2 cellular contexts compared by ENCODE assay signal in the genomic region with DNA sequence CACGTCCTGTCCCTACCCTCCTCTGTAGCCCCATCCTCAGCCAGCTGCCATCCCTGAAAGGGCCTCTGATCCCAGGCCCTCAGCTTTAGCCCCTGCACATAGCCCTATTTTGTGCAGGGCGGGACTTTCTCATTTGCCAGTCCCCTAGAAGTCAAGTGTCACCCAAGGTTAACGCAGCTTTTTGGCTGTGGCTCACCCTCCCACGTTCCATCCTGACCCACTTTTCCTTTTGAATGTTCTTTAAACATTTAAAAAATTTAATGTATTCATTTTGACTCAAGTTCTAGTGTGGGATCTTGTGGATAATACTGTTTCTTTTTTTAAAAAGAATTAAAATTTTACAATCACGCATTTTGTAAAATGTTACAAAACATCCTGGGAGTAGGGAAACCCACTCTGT.
TF ChIP-seq lines count a peak whose summit lies in the region.

No MANE protein-coding gene starts in this region.

TF ChIP-seq in A549, 52 proteins besides CTCF, POLR2A, EP300 and RAD21 (continued from another document):
- TF ChIP-seq, protein P1, sequence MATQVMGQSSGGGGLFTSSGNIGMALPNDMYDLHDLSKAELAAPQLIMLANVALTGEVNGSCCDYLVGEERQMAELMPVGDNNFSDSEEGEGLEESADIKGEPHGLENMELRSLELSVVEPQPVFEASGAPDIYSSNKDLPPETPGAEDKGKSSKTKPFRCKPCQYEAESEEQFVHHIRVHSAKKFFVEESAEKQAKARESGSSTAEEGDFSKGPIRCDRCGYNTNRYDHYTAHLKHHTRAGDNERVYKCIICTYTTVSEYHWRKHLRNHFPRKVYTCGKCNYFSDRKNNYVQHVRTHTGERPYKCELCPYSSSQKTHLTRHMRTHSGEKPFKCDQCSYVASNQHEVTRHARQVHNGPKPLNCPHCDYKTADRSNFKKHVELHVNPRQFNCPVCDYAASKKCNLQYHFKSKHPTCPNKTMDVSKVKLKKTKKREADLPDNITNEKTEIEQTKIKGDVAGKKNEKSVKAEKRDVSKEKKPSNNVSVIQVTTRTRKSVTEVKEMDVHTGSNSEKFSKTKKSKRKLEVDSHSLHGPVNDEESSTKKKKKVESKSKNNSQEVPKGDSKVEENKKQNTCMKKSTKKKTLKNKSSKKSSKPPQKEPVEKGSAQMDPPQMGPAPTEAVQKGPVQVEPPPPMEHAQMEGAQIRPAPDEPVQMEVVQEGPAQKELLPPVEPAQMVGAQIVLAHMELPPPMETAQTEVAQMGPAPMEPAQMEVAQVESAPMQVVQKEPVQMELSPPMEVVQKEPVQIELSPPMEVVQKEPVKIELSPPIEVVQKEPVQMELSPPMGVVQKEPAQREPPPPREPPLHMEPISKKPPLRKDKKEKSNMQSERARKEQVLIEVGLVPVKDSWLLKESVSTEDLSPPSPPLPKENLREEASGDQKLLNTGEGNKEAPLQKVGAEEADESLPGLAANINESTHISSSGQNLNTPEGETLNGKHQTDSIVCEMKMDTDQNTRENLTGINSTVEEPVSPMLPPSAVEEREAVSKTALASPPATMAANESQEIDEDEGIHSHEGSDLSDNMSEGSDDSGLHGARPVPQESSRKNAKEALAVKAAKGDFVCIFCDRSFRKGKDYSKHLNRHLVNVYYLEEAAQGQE (IDR thresholded peaks at IDR 0.05): no peak
- TF ChIP-seq TFCP2L1 (CRISPR knock-in tag; IDR thresholded peaks at IDR 0.05) (no peak), EHMT2 (IDR thresholded peaks at IDR 0.05; ENCODE audit: low read depth) (no peak), FOSL2 (IDR thresholded peaks at IDR 0.05) (no peak), FOSL2 (CRISPR knock-in tag; IDR thresholded peaks at IDR 0.05) (no peak)

TF ChIP-seq in GM23338, 12 proteins besides CTCF, POLR2A, EP300 and RAD21 (continued from another document):
- TF ChIP-seq, protein P1 (IDR thresholded peaks at IDR 0.05; ENCODE audit: unreplicated experiment): no peak
- no peak for TF ChIP-seq ZNF114 (CRISPR knock-in tag; IDR thresholded peaks at IDR 0.05)
- TF ChIP-seq, protein P2, sequence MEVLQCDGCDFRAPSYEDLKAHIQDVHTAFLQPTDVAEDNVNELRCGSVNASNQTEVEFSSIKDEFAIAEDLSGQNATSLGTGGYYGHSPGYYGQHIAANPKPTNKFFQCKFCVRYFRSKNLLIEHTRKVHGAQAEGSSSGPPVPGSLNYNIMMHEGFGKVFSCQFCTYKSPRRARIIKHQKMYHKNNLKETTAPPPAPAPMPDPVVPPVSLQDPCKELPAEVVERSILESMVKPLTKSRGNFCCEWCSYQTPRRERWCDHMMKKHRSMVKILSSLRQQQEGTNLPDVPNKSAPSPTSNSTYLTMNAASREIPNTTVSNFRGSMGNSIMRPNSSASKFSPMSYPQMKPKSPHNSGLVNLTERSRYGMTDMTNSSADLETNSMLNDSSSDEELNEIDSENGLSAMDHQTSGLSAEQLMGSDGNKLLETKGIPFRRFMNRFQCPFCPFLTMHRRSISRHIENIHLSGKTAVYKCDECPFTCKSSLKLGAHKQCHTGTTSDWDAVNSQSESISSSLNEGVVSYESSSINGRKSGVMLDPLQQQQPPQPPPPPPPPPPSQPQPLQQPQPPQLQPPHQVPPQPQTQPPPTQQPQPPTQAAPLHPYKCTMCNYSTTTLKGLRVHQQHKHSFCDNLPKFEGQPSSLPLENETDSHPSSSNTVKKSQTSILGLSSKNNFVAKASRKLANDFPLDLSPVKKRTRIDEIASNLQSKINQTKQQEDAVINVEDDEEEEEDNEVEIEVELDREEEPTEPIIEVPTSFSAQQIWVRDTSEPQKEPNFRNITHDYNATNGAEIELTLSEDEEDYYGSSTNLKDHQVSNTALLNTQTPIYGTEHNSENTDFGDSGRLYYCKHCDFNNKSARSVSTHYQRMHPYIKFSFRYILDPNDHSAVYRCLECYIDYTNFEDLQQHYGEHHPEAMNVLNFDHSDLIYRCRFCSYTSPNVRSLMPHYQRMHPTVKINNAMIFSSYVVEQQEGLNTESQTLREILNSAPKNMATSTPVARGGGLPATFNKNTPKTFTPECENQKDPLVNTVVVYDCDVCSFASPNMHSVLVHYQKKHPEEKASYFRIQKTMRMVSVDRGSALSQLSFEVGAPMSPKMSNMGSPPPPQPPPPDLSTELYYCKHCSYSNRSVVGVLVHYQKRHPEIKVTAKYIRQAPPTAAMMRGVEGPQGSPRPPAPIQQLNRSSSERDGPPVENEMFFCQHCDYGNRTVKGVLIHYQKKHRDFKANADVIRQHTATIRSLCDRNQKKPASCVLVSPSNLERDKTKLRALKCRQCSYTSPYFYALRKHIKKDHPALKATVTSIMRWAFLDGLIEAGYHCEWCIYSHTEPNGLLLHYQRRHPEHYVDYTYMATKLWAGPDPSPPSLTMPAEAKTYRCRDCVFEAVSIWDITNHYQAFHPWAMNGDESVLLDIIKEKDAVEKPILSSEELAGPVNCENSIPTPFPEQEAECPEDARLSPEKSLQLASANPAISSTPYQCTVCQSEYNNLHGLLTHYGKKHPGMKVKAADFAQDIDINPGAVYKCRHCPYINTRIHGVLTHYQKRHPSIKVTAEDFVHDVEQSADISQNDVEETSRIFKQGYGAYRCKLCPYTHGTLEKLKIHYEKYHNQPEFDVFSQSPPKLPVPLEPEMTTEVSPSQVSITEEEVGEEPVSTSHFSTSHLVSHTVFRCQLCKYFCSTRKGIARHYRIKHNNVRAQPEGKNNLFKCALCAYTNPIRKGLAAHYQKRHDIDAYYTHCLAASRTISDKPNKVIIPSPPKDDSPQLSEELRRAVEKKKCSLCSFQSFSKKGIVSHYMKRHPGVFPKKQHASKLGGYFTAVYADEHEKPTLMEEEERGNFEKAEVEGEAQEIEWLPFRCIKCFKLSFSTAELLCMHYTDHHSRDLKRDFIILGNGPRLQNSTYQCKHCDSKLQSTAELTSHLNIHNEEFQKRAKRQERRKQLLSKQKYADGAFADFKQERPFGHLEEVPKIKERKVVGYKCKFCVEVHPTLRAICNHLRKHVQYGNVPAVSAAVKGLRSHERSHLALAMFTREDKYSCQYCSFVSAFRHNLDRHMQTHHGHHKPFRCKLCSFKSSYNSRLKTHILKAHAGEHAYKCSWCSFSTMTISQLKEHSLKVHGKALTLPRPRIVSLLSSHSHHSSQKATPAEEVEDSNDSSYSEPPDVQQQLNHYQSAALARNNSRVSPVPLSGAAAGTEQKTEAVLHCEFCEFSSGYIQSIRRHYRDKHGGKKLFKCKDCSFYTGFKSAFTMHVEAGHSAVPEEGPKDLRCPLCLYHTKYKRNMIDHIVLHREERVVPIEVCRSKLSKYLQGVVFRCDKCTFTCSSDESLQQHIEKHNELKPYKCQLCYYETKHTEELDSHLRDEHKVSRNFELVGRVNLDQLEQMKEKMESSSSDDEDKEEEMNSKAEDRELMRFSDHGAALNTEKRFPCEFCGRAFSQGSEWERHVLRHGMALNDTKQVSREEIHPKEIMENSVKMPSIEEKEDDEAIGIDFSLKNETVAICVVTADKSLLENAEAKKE (CRISPR knock-in tag; IDR thresholded peaks at IDR 0.05): no peak
TF ChIP-seq in GM23338: peak in this region for 0.
